ENCODE assay signal across 12 cellular contexts in the genomic region with DNA sequence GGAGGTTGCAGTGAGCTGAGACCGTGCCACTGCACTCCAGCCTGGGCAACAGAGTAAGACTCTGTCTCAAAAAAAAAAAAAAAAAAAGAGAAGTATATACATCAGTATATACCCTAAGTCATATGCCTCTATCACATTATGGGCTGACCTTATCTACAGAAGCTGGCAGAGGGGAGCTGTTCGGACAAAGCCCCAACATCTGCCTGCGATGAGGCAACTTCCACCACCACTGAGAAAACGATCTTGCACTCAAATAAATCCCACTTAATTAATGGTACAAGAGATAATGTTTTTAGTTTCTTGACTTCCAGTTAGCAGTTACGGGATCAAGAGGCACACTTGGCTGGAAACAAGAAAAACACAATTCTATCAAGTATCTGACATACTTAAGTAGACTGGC. TPM values are rescaled to one million over a fixed set of nuclear protein-coding genes. Genes with fewer than 3 reads are reported as not detected.
DNase-seq lines count a peak whose midpoint lies in the region; ATAC-seq lines count a peak whose summit lies in the region.
"Had no signal": no experiment of that assay in that cellular context is flagged by ENCODE, and none has a peak within 500 bp of the region (broad histone marks: within the 10 kb centered on the region; RNA-seq: fewer than 3 reads in every experiment).

No MANE protein-coding gene starts in this region.

- WGBS in GM23248 (ENCODE audit: low coverage in 1 of 2, low lambda C conversion rate in 2 of 2, missing lambda C conversion rate in 2 of 2), 2 experiments: 70 to 72% methylated on average over 5 of the region's 5 CpGs

- in situ Hi-C loops in GM23248 (cut with MboI): no loop called here

- peaks cover 20% of the 10 kb centered on the region for H3K36me3 Mint-ChIP-seq in activated CD8-positive, alpha-beta T cell treated with anti-CD3 and anti-CD28 coated beads, Interleukin-2, amount 10 ng/mL, durations not matched to agents 7 days and 5 days (ENCODE audit: low read depth)
- H3K36me3 Mint-ChIP-seq in naive B cell: no peaks in the 10 kb centered on the region
- H3K36me3 Mint-ChIP-seq: IgD-negative memory B cell, memory B cell had no signal

- intact Hi-C loops in left ventricle myocardium superior (cut with micrococcal nuclease): no loop called here

- no peak overlapping the region for H3K27ac Mint-ChIP-seq in activated CD8-positive, alpha-beta T cell treated with anti-CD3 and anti-CD28 coated beads, Interleukin-2, amount 10 ng/mL, durations not matched to agents 7 days and 5 days
- H3K27ac Mint-ChIP-seq in naive B cell: peak overlapping the region in 1 of 6 donors; percentile 56
- H3K27ac Mint-ChIP-seq: memory B cell had no signal

- peaks cover 95% of the 10 kb centered on the region for H3K79me2 ChIP-seq in GM23248 (ENCODE audit: insufficient read depth)

- H3K27ac ChIP-seq in BLaER1: 0 out of 2 replicates have a peak overlapping the region, but pooled peaks have one; percentile 87
- H3K27ac ChIP-seq in GM23248: peak overlapping the region; percentile 94
- H3K27ac ChIP-seq: epithelial cell of prostate had no signal

- H3K36me3 ChIP-seq in BLaER1 (peaks cover 20% of the 10 kb centered on the region; the same call in 1 of the 2 replicates), GM23248 (ENCODE audit: low read depth) (peaks cover 22% of the 10 kb centered on the region)

- peaks cover 31% of the 10 kb centered on the region for H3K4me1 Mint-ChIP-seq in activated CD8-positive, alpha-beta T cell treated with anti-CD3 and anti-CD28 coated beads, Interleukin-2, amount 10 ng/mL, durations not matched to agents 7 days and 5 days (ENCODE audit: low read depth)
- H3K4me1 Mint-ChIP-seq in naive B cell: peaks cover 18 to 41% (median 26%) of the 10 kb centered on the region in 3 donors

- H4K20me1 ChIP-seq in BLaER1: peaks cover 19% of the 10 kb centered on the region; the same call in 1 of the 2 replicates
- no peaks in the 10 kb centered on the region for H4K20me1 ChIP-seq in GM23248 (ENCODE audit: insufficient read depth)

- DNase-seq in GM23248: no peak
- DNase-seq in activated CD8-positive, alpha-beta T cell treated with anti-CD3 and anti-CD28 coated beads, Interleukin-2, amount 10 ng/mL, durations not matched to agents 7 days and 5 days: no peak
- DNase-seq in naive B cell: no peak
- no peak for DNase-seq in effector CD4-positive, alpha-beta T cell
- no peak for DNase-seq in epidermal melanocyte (ENCODE audit: insufficient read length, low spot score)
- no peak for DNase-seq in left ventricle myocardium superior
- DNase-seq: NCI-H2107; stimulated activated CD4-positive, alpha-beta T cell treated with anti-CD3 and anti-CD28 coated beads, Interleukin-4, amount 100 ng/mL, for 1 hour had no signal

- peak overlapping the region; percentile 97 for H3K4me2 ChIP-seq in BLaER1
- H3K4me2 ChIP-seq in GM23248 (ENCODE audit: unreplicated experiment): peak overlapping the region; percentile 95

- H3K9ac ChIP-seq in BLaER1: 0 out of 2 replicates have a peak overlapping the region, but pooled peaks have one; percentile 91
- peak overlapping the region; percentile 99 for H3K9ac ChIP-seq in GM23248

- H3K27me3 ChIP-seq in BLaER1 (no peaks in the 10 kb centered on the region), GM23248 (replicated peaks; ENCODE audit: insufficient read depth) (no peaks in the 10 kb centered on the region)

- CTCF ChIA-PET in activated CD8-positive, alpha-beta T cell treated with anti-CD3 and anti-CD28 coated beads, Interleukin-2, amount 10 ng/mL, durations not matched to agents 7 days and 5 days (lab: Charles Lee): no interaction called here

- H3K9me3 ChIP-seq in BLaER1: no peaks in the 10 kb centered on the region
- H3K9me3 ChIP-seq in GM23248 (ENCODE audit: low read depth): no peaks in the 10 kb centered on the region

- H3K4me3 ChIP-seq in BLaER1: no peak overlapping the region
- peak overlapping the region; percentile 99 for H3K4me3 ChIP-seq in GM23248

- H3K9me3 Mint-ChIP-seq in activated CD8-positive, alpha-beta T cell treated with anti-CD3 and anti-CD28 coated beads, Interleukin-2, amount 10 ng/mL, durations not matched to agents 7 days and 5 days (ENCODE audit: insufficient read depth): no peaks in the 10 kb centered on the region
- H3K9me3 Mint-ChIP-seq in naive B cell: no peaks in the 10 kb centered on the region
- H3K9me3 Mint-ChIP-seq: IgD-negative memory B cell, memory B cell had no signal

- no peaks in the 10 kb centered on the region for H3K9me2 ChIP-seq in GM23248 (ENCODE audit: insufficient read depth)

- H3K27me3 Mint-ChIP-seq in activated CD8-positive, alpha-beta T cell treated with anti-CD3 and anti-CD28 coated beads, Interleukin-2, amount 10 ng/mL, durations not matched to agents 7 days and 5 days (ENCODE audit: low read depth): no peaks in the 10 kb centered on the region
- no peaks in the 10 kb centered on the region for H3K27me3 Mint-ChIP-seq in naive B cell
- H3K27me3 Mint-ChIP-seq: IgD-negative memory B cell, memory B cell had no signal

- no peak for ATAC-seq in activated CD8-positive, alpha-beta T cell treated with anti-CD3 and anti-CD28 coated beads, Interleukin-2, amount 10 ng/mL, durations not matched to agents 7 days and 5 days
- ATAC-seq in naive B cell (ENCODE audit: low read depth in 2 of 2): no peak
- no peak for ATAC-seq in left ventricle myocardium superior

- POLR2A ChIA-PET in activated CD8-positive, alpha-beta T cell treated with anti-CD3 and anti-CD28 coated beads, Interleukin-2, amount 10 ng/mL, durations not matched to agents 7 days and 5 days (lab: Charles Lee): no interaction called here

- peak overlapping the region; percentile 25 for H3K4me3 Mint-ChIP-seq in activated CD8-positive, alpha-beta T cell treated with anti-CD3 and anti-CD28 coated beads, Interleukin-2, amount 10 ng/mL, durations not matched to agents 7 days and 5 days
- peak overlapping the region in 5 of 8 donors; percentile 9 to 98 (median 37) for H3K4me3 Mint-ChIP-seq in naive B cell
- H3K4me3 Mint-ChIP-seq: memory B cell had no signal

- H3F3A ChIP-seq in GM23248 (ENCODE audit: insufficient read depth): peaks cover 41% of the 10 kb centered on the region

- peak overlapping the region; percentile 85; the same call in 1 of the 2 replicates for H2AFZ ChIP-seq in GM23248

- peaks cover 36% of the 10 kb centered on the region for H3K4me1 ChIP-seq in BLaER1
- peaks cover 21% of the 10 kb centered on the region for H3K4me1 ChIP-seq in GM23248 (ENCODE audit: insufficient read depth)

RNA-seq across cellular contexts. Expression of a gene that starts 2.2 kb away (rescaled TPM):
- 148 and 151 TPM in 2 replicates for total RNA-seq in GM23248 (2014; rRNA removed; shearing (Covaris generic))
- polyA plus RNA-seq in GM23248 (2016; fragmentation: Nextera tagmentation; extraction: Ambion mirVana): 140 and 149 TPM in 2 replicates
- total RNA-seq in activated CD8-positive, alpha-beta T cell treated with anti-CD3 and anti-CD28 coated beads, Interleukin-2, amount 10 ng/mL, durations not matched to agents 7 days and 5 days: 10 to 100 TPM; 36.4 to 38.2 TPM
- 10 to 100 TPM; 26.5 to 57.9 (median 41.4) TPM for polyA plus RNA-seq in naive B cell (ENCODE audit: low read depth in 6 of 6)
- total RNA-seq in left ventricle myocardium superior: 27.4 TPM

RNA-seq across cellular contexts. Expression of a gene that starts 2.5 kb away (rescaled TPM):
- total RNA-seq in GM23248 (2014; rRNA removed; shearing (Covaris generic)): 184 and 271 TPM in 2 replicates
- 366 and 369 TPM in 2 replicates for polyA plus RNA-seq in GM23248 (2016; fragmentation: Nextera tagmentation; extraction: Ambion mirVana)
- total RNA-seq in activated CD8-positive, alpha-beta T cell treated with anti-CD3 and anti-CD28 coated beads, Interleukin-2, amount 10 ng/mL, durations not matched to agents 7 days and 5 days: 100 to 1,000 TPM in 1 of 2 experiments, 10 to 100 TPM in 1; 96.1 to 105 TPM
- polyA plus RNA-seq in naive B cell (ENCODE audit: low read depth in 6 of 6): 100 to 1,000 TPM; 312 to 425 (median 327) TPM
- 84.1 TPM for total RNA-seq in left ventricle myocardium superior

RNA-seq across cellular contexts. Expression of a gene that starts 17.5 kb away (rescaled TPM):
- total RNA-seq in GM23248 (2014; rRNA removed; shearing (Covaris generic)): 90.2 and 98.8 TPM in 2 replicates
- 95.3 and 108 TPM in 2 replicates for polyA plus RNA-seq in GM23248 (2016; fragmentation: Nextera tagmentation; extraction: Ambion mirVana)
- 10 to 100 TPM; 85.5 to 86.2 TPM for total RNA-seq in activated CD8-positive, alpha-beta T cell treated with anti-CD3 and anti-CD28 coated beads, Interleukin-2, amount 10 ng/mL, durations not matched to agents 7 days and 5 days
- polyA plus RNA-seq in naive B cell (ENCODE audit: low read depth in 6 of 6): 10 to 100 TPM; 39.2 to 63.8 (median 58.2) TPM
- total RNA-seq in left ventricle myocardium superior: 27.8 TPM

RNA-seq across cellular contexts. Expression of a gene that starts 17.6 kb away (rescaled TPM):
- 30.1 and 42.6 TPM in 2 replicates for total RNA-seq in GM23248 (2014; rRNA removed; shearing (Covaris generic))
- polyA plus RNA-seq in GM23248 (2016; fragmentation: Nextera tagmentation; extraction: Ambion mirVana) (53.5 and 60.3 TPM in 2 replicates), naive B cell (ENCODE audit: low read depth in 6 of 6) (100 to 1,000 TPM in 3 of 6 donors, 10 to 100 TPM in 3; 88.7 to 133 (median 95.8) TPM)
- 10 to 100 TPM; 83.2 to 91.8 TPM for total RNA-seq in activated CD8-positive, alpha-beta T cell treated with anti-CD3 and anti-CD28 coated beads, Interleukin-2, amount 10 ng/mL, durations not matched to agents 7 days and 5 days
- 55.0 TPM for total RNA-seq in left ventricle myocardium superior
